Comparison of ENCODE assay signal across 26 cellular contexts in genomic region chr1:175826705-175827104, GRCh38.
DNase-seq lines count a peak whose midpoint lies in the region; ATAC-seq and TF ChIP-seq lines count a peak whose summit lies in the region.
"Had no signal": no experiment of that assay in that cellular context is flagged by ENCODE, and none has a peak within 500 bp of the region (broad histone marks: within the 10 kb centered on the region; RNA-seq: fewer than 3 reads in every experiment).

No MANE protein-coding gene starts in this region.

- no peaks in the 10 kb centered on the region for H3K27me3 ChIP-seq in breast epithelium
- H3K27me3 ChIP-seq: adrenal gland, heart left ventricle, pancreas, vagina had no signal

- no peak for TF ChIP-seq CTCF in breast epithelium (IDR thresholded peaks at IDR 0.05)

- no peaks in the 10 kb centered on the region for H3K36me3 Mint-ChIP-seq in stimulated activated naive B cell treated with anti-CD40 and anti-IgM and Interleukin-4, amounts not matched to agents 10 μg/mL and 1 μg/mL and 100 μg/mL, for 72 hours
- H3K36me3 Mint-ChIP-seq: CD14-positive monocyte had no signal

- H3K27ac Mint-ChIP-seq in stimulated activated naive B cell treated with anti-CD40 and anti-IgM and Interleukin-4, amounts not matched to agents 10 μg/mL and 1 μg/mL and 100 μg/mL, for 72 hours: no peak overlapping the region
- H3K27ac Mint-ChIP-seq: CD14-positive monocyte; effector memory CD8-positive, alpha-beta T cell had no signal

- no peak overlapping the region for H3K4me3 ChIP-seq in breast epithelium
- H3K4me3 ChIP-seq: adrenal gland, heart left ventricle, lower lobe of right lung, pancreas, SK-N-MC, thoracic aorta, vagina had no signal

- no peak for TF ChIP-seq POLR2A in breast epithelium (IDR thresholded peaks at IDR 0.05)

- DNase-seq in Kasumi-1 (lab: John Stamatoyannopoulos, UW): peak; percentile 56 to 71
- peak; percentile 71 for DNase-seq in OCI-M1 (lab: John Stamatoyannopoulos, UW)
- no peak for DNase-seq in stimulated activated naive B cell treated with anti-CD40 and anti-IgM and Interleukin-4, amounts not matched to agents 10 μg/mL and 1 μg/mL and 100 μg/mL, for 72 hours
- DNase-seq in NCI-H2171 (lab: John Stamatoyannopoulos, UW): no peak
- no peak for DNase-seq in cerebellar nuclear complex (lab: John Stamatoyannopoulos, UW)
- no peak for DNase-seq in breast epithelium (ENCODE audit: low spot score in 2 of 2)
- DNase-seq: activated CD4-positive, CD25-positive, alpha-beta regulatory T cell treated with anti-CD3 and anti-CD28 coated beads, Interleukin-2, amount 50 U/mL, for 72 hours; activated naive CD4-positive, alpha-beta T cell treated with Interleukin-2 at 50 U/mL for 16 hours; activated T-cell treated with anti-CD3 and anti-CD28 coated beads, Interleukin-2, amount 50 U/mL, for 1 hour; adrenal gland; effector memory CD8-positive, alpha-beta T cell; foreskin fibroblast; heart left ventricle; kidney glomerular epithelial cell; lower lobe of right lung; NCI-H1417 treated with DMSO at 0.1 percent for 48 hours; NCI-H510A treated with DMSO at 0.1 percent for 48 hours; pancreas; stimulated activated CD4-positive, alpha-beta T cell treated with anti-CD3 and anti-CD28 coated beads, Interleukin-2, amount 100 ng/mL, for 48 hours; stimulated activated naive CD8-positive, alpha-beta T cell treated with anti-CD3 and anti-CD28 coated beads, Interleukin-15, Interleukin-2, amounts not matched to agents 100 U/mL and 50 U/mL, for 24 hours had no signal

- H3K9me3 Mint-ChIP-seq in stimulated activated naive B cell treated with anti-CD40 and anti-IgM and Interleukin-4, amounts not matched to agents 10 μg/mL and 1 μg/mL and 100 μg/mL, for 72 hours: peaks cover 5% of the 10 kb centered on the region in 2 donors
- H3K9me3 Mint-ChIP-seq: effector memory CD8-positive, alpha-beta T cell had no signal

- H3K27ac ChIP-seq in breast epithelium: no peak overlapping the region
- H3K27ac ChIP-seq: adrenal gland, heart left ventricle, lower lobe of right lung, pancreas, SK-N-MC, thoracic aorta, vagina had no signal

- no peaks in the 10 kb centered on the region for H3K36me3 ChIP-seq in breast epithelium
- H3K36me3 ChIP-seq: adrenal gland, heart left ventricle, lower lobe of right lung, pancreas, thoracic aorta, vagina had no signal

- H3K4me1 Mint-ChIP-seq in stimulated activated naive B cell treated with anti-CD40 and anti-IgM and Interleukin-4, amounts not matched to agents 10 μg/mL and 1 μg/mL and 100 μg/mL, for 72 hours: no peaks in the 10 kb centered on the region
- H3K4me1 Mint-ChIP-seq: CD14-positive monocyte had no signal

- no peak overlapping the region for H3K4me3 Mint-ChIP-seq in stimulated activated naive B cell treated with anti-CD40 and anti-IgM and Interleukin-4, amounts not matched to agents 10 μg/mL and 1 μg/mL and 100 μg/mL, for 72 hours
- H3K4me3 Mint-ChIP-seq: CD14-positive monocyte; effector memory CD8-positive, alpha-beta T cell had no signal

- ATAC-seq in GM21526 (IDR thresholded peaks at IDR 0.05; ENCODE audit: low FRiP score, unreplicated experiment): peak; percentile 63
- peak; percentile 73 to 75 for ATAC-seq in stimulated activated naive B cell treated with anti-CD40 and anti-IgM and Interleukin-4, amounts not matched to agents 10 μg/mL and 1 μg/mL and 100 μg/mL, for 72 hours (replicated peaks)
- ATAC-seq: effector memory CD8-positive, alpha-beta T cell; HCT116; heart left ventricle; lower lobe of right lung; stimulated activated naive CD8-positive, alpha-beta T cell treated with anti-CD3 and anti-CD28 coated beads, Interleukin-15, Interleukin-2, amounts not matched to agents 100 U/mL and 50 U/mL, for 24 hours had no signal

- peaks cover under 1 to 4% of the 10 kb centered on the region in 2 donors for H3K27me3 Mint-ChIP-seq in stimulated activated naive B cell treated with anti-CD40 and anti-IgM and Interleukin-4, amounts not matched to agents 10 μg/mL and 1 μg/mL and 100 μg/mL, for 72 hours

- peaks cover 0 to 8% of the 10 kb centered on the region in 2 donors for H3K9me3 ChIP-seq in breast epithelium
- H3K9me3 ChIP-seq: adrenal gland, heart left ventricle, lower lobe of right lung, pancreas, thoracic aorta, vagina had no signal

- no peaks in the 10 kb centered on the region for H3K4me1 ChIP-seq in breast epithelium
- H3K4me1 ChIP-seq: adrenal gland, lower lobe of right lung, pancreas, vagina had no signal

- intact Hi-C loops in breast epithelium (cut with DNase I; ENCODE audit: low total_unique reads): no loop called here

Comparison
In these comparisons a context has a peak if more than half of its experiments do, and no peak if none do; other contexts are left out.
1. DNase-seq: peak in Kasumi-1 (2 of 2) and OCI-M1 (single experiment); none in stimulated activated naive B cell treated with anti-CD40 and anti-IgM and Interleukin-4, amounts not matched to agents 10 μg/mL and 1 μg/mL and 100 μg/mL, for 72 hours (single experiment), NCI-H2171 (single experiment), cerebellar nuclear complex (0 of 2) and breast epithelium (0 of 2).